1 cellular context compared by ENCODE assay signal in the genomic region with DNA sequence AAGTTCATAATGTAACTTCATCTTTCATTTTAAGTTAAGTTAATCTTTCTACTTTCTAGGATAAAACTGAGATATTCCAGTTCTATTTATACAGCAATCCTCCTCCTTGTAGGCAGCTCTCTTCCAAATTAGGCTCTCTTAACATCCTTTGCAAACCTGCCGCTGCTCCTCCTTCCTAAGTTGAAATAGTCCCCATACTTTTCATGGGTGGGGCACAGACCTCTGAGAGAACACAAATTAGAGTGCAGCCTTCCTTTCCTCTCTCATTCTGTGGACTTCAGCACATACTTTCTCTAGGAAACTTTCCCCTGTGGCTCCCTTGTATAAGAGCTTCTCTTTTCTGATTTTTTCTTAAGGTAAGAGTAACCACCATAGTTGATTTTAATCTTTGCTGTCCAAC.
TF ChIP-seq lines count a peak whose summit lies in the region.

No MANE protein-coding gene starts in this region.

TF ChIP-seq in IMR-90, 13 proteins besides CTCF, POLR2A, EP300 and RAD21:
- TF ChIP-seq MAFK (IDR thresholded peaks at IDR 0.05; ENCODE audit: low read depth, low read length) = no peak
